In the genomic region with DNA sequence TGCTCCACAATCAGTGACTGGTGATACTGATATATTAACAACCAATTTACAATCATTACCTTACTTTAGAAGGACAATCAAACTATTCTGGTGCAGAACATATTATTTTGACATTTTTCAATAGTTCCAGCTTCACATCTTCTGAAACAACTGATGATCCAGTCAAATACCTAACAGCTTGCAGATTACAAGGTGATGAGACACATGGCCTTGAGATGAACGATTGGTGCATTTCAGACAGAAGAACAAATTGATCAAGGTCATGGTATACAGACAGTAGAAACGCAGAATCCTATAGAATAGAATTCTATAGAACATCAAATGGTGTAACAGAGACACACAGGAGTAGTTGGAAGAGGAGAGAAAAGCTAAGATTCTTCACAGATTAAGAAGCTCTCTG, we compare ENCODE assay signal across 18 cellular contexts. TPM values are rescaled to one million over a fixed set of nuclear protein-coding genes. Genes with fewer than 3 reads are reported as not detected.
DNase-seq lines count a peak whose midpoint lies in the region; ATAC-seq, FAIRE-seq and TF ChIP-seq lines count a peak whose summit lies in the region.
"Had no signal": no experiment of that assay in that cellular context is flagged by ENCODE, and none has a peak within 500 bp of the region (broad histone marks: within the 10 kb centered on the region; RNA-seq: fewer than 3 reads in every experiment).

No MANE protein-coding gene starts in this region.

- TF ChIP-seq POLR2A in GM12892 (IDR thresholded peaks at IDR 0.05; ENCODE audit: low read depth, low read length) (no peak), testis (IDR thresholded peaks at IDR 0.05) (no peak)

- DNase-seq in activated T-cell treated with anti-CD3 and anti-CD28 coated beads, Interleukin-2, amount 50 U/mL, for 24 hours: no peak
- no peak for DNase-seq in activated T-cell treated with anti-CD3 and anti-CD28 coated beads, Interleukin-2, amount 50 U/mL, for 48 hours
- DNase-seq in GM12892 (ENCODE audit: insufficient read length) (no peak), OCI-M1 (lab: John Stamatoyannopoulos, UW) (no peak), testis (no peak)
- no peak for DNase-seq in activated CD8-positive, alpha-beta T cell treated with anti-CD3 and anti-CD28 coated beads, Interleukin-2, amount 10 ng/mL, durations not matched to agents 7 days and 5 days
- DNase-seq: activated gamma-delta T cell; C1 segment of cervical spinal cord; gastrocnemius medialis; kidney; NCI-H1436; NCI-H524 treated with DMSO at 0.1 percent for 48 hours; stimulated activated CD4-positive, alpha-beta T cell treated with anti-CD3 and anti-CD28 coated beads, Interleukin-15, amount 100 ng/mL, for 24 hours; T-helper 17 cell had no signal

- ATAC-seq in activated CD8-positive, alpha-beta T cell treated with anti-CD3 and anti-CD28 coated beads, Interleukin-2, amount 10 ng/mL, durations not matched to agents 7 days and 5 days: no peak
- ATAC-seq in GM19395 (IDR thresholded peaks at IDR 0.05; ENCODE audit: unreplicated experiment): no peak
- ATAC-seq: gastrocnemius medialis had no signal

- H3K27ac ChIP-seq in testis: peak overlapping the region in 1 of 2 donors; percentile 8
- H3K27ac ChIP-seq: gastrocnemius medialis, HL-60, right atrium auricular region had no signal

- H3K9me3 Mint-ChIP-seq in activated T-cell treated with anti-CD3 and anti-CD28 coated beads, Interleukin-2, amount 50 U/mL, for 24 hours: no peaks in the 10 kb centered on the region
- peaks cover 3% of the 10 kb centered on the region for H3K9me3 Mint-ChIP-seq in activated CD8-positive, alpha-beta T cell treated with anti-CD3 and anti-CD28 coated beads, Interleukin-2, amount 10 ng/mL, durations not matched to agents 7 days and 5 days (ENCODE audit: insufficient read depth)
- peaks cover 22% of the 10 kb centered on the region for H3K9me3 Mint-ChIP-seq in nephron

- no peak overlapping the region for H3K4me3 ChIP-seq in testis
- H3K4me3 ChIP-seq: gastrocnemius medialis, right atrium auricular region had no signal

- peaks cover 36% of the 10 kb centered on the region for H3K4me1 Mint-ChIP-seq in activated T-cell treated with anti-CD3 and anti-CD28 coated beads, Interleukin-2, amount 50 U/mL, for 24 hours (ENCODE audit: low read depth)
- peaks cover 36% of the 10 kb centered on the region for H3K4me1 Mint-ChIP-seq in activated CD8-positive, alpha-beta T cell treated with anti-CD3 and anti-CD28 coated beads, Interleukin-2, amount 10 ng/mL, durations not matched to agents 7 days and 5 days (ENCODE audit: low read depth)
- peaks cover 38% of the 10 kb centered on the region for H3K4me1 Mint-ChIP-seq in nephron

- no peaks in the 10 kb centered on the region for H3K9me3 ChIP-seq in testis
- H3K9me3 ChIP-seq: gastrocnemius medialis, right atrium auricular region had no signal

- FAIRE-seq in GM12892 (lab: Jason Lieb, UNC): peak; percentile 74

- H3K4me3 Mint-ChIP-seq in activated T-cell treated with anti-CD3 and anti-CD28 coated beads, Interleukin-2, amount 50 U/mL, for 24 hours: no peak overlapping the region
- no peak overlapping the region for H3K4me3 Mint-ChIP-seq in activated CD8-positive, alpha-beta T cell treated with anti-CD3 and anti-CD28 coated beads, Interleukin-2, amount 10 ng/mL, durations not matched to agents 7 days and 5 days
- no peak overlapping the region for H3K4me3 Mint-ChIP-seq in nephron
- H3K4me3 Mint-ChIP-seq: T-helper 17 cell had no signal

- CTCF ChIA-PET in activated CD8-positive, alpha-beta T cell treated with anti-CD3 and anti-CD28 coated beads, Interleukin-2, amount 10 ng/mL, durations not matched to agents 7 days and 5 days (lab: Charles Lee): interaction anchor here (0.6 to 1.6 kb wide), 4 partner anchors 12 to 201 kb away, joined by 3 to 5 read pairs (median 3); no protein-coding TSS in a partner anchor

- peaks cover 10% of the 10 kb centered on the region for H3K4me1 ChIP-seq in testis

- TF ChIP-seq CTCF in nephron (IDR thresholded peaks at IDR 0.05; ENCODE audit: unreplicated experiment in 3 of 3): no peak
- no peak for TF ChIP-seq CTCF in testis (IDR thresholded peaks at IDR 0.05)

- H3K27ac Mint-ChIP-seq in activated T-cell treated with anti-CD3 and anti-CD28 coated beads, Interleukin-2, amount 50 U/mL, for 24 hours: peak overlapping the region; percentile 10
- peak overlapping the region; percentile 34 for H3K27ac Mint-ChIP-seq in activated CD8-positive, alpha-beta T cell treated with anti-CD3 and anti-CD28 coated beads, Interleukin-2, amount 10 ng/mL, durations not matched to agents 7 days and 5 days
- H3K27ac Mint-ChIP-seq in nephron: peak overlapping the region in 2 of 3 experiments; percentile 14 to 69
- H3K27ac Mint-ChIP-seq: T-helper 17 cell had no signal

- no peaks in the 10 kb centered on the region for H3K36me3 ChIP-seq in testis (ENCODE audit: low read depth, missing control alignments)
- H3K36me3 ChIP-seq: gastrocnemius medialis, right atrium auricular region had no signal

- no peaks in the 10 kb centered on the region for H3K27me3 ChIP-seq in testis
- H3K27me3 ChIP-seq: gastrocnemius medialis, right atrium auricular region had no signal

- POLR2A ChIA-PET in activated CD8-positive, alpha-beta T cell treated with anti-CD3 and anti-CD28 coated beads, Interleukin-2, amount 10 ng/mL, durations not matched to agents 7 days and 5 days (lab: Charles Lee): no interaction called here

- H3K36me3 Mint-ChIP-seq in activated T-cell treated with anti-CD3 and anti-CD28 coated beads, Interleukin-2, amount 50 U/mL, for 24 hours (ENCODE audit: low read depth): no peaks in the 10 kb centered on the region
- peaks cover 3% of the 10 kb centered on the region for H3K36me3 Mint-ChIP-seq in activated CD8-positive, alpha-beta T cell treated with anti-CD3 and anti-CD28 coated beads, Interleukin-2, amount 10 ng/mL, durations not matched to agents 7 days and 5 days (ENCODE audit: low read depth)
- peaks cover 35% of the 10 kb centered on the region for H3K36me3 Mint-ChIP-seq in nephron (ENCODE audit: low read depth)

- intact Hi-C loops in testis (cut with DNase I; ENCODE audit: low total_unique reads): no loop called here

- H3K27me3 Mint-ChIP-seq in activated T-cell treated with anti-CD3 and anti-CD28 coated beads, Interleukin-2, amount 50 U/mL, for 24 hours: no peaks in the 10 kb centered on the region
- H3K27me3 Mint-ChIP-seq in activated CD8-positive, alpha-beta T cell treated with anti-CD3 and anti-CD28 coated beads, Interleukin-2, amount 10 ng/mL, durations not matched to agents 7 days and 5 days (ENCODE audit: low read depth): no peaks in the 10 kb centered on the region
- no peaks in the 10 kb centered on the region for H3K27me3 Mint-ChIP-seq in nephron (ENCODE audit: low read depth)
- H3K27me3 Mint-ChIP-seq: T-helper 17 cell had no signal

- 50 to 51% methylated on average over 2 of the region's 2 CpGs for WGBS in testis, 2 donors

RNA-seq across cellular contexts. Expression of gene SESTD1, which starts 24.8 kb away (rescaled TPM):
- polyA plus RNA-seq in GM12892 (2012; ENCODE audit: missing spikeins): 11.5 TPM
- total RNA-seq in activated CD8-positive, alpha-beta T cell treated with anti-CD3 and anti-CD28 coated beads, Interleukin-2, amount 10 ng/mL, durations not matched to agents 7 days and 5 days: 10 to 100 TPM; 15.4 to 15.7 TPM
- total RNA-seq in testis: 10 to 100 TPM; 50.0 to 56.1 TPM
- polyA plus RNA-seq in testis (ENCODE audit: insufficient read depth, low read depth, low replicate concordance): 94.5 TPM
